Comparison of ENCODE assay signal across 16 cellular contexts in genomic region chr12:120067084-120067869, GRCh38. TPM values are rescaled to one million over a fixed set of nuclear protein-coding genes. Genes with fewer than 3 reads are reported as not detected.
A peak's percentile ranks its signal among the peaks of the same experiment; 100 is the strongest.
DNase-seq lines count a peak whose midpoint lies in the region; ATAC-seq lines count a peak whose summit lies in the region.
"Had no signal": no experiment of that assay in that cellular context is flagged by ENCODE, and none has a peak within 500 bp of the region (broad histone marks: within the 10 kb centered on the region; RNA-seq: fewer than 3 reads in every experiment).

No MANE protein-coding gene starts in this region.

- peaks cover 0 to 92% (median 18%) of the 10 kb centered on the region in 3 donors for H3K36me3 Mint-ChIP-seq in CD8-positive, alpha-beta memory T cell
- H3K36me3 Mint-ChIP-seq in T-helper 17 cell (ENCODE audit: low read depth), result peaks cover 5% of the 10 kb centered on the region
- H3K36me3 Mint-ChIP-seq in activated CD4-positive, alpha-beta memory T cell treated with anti-CD3 and anti-CD28 coated beads for 36 hours, result peaks cover 58% of the 10 kb centered on the region

- no peaks in the 10 kb centered on the region for H3K9me3 Mint-ChIP-seq in CD8-positive, alpha-beta memory T cell
- H3K9me3 Mint-ChIP-seq in activated CD4-positive, alpha-beta memory T cell treated with anti-CD3 and anti-CD28 coated beads for 36 hours, result no peaks in the 10 kb centered on the region
- H3K9me3 Mint-ChIP-seq: IgD-negative memory B cell had no signal

- H3K4me1 ChIP-seq in CD8-positive, alpha-beta memory T cell (ENCODE audit: insufficient read depth, low read length), result no peaks in the 10 kb centered on the region
- H3K4me1 ChIP-seq: colonic mucosa had no signal

- CTCF ChIA-PET in CD8-positive, alpha-beta memory T cell (lab: Charles Lee), result interaction anchor here (1.1 kb wide), 1 partner anchor 20 kb away, joined by 3 read pairs; no protein-coding TSS in a partner anchor
- CTCF ChIA-PET in activated CD4-positive, alpha-beta memory T cell treated with anti-CD3 and anti-CD28 coated beads for 36 hours (lab: Charles Lee), result interaction anchor here (0.6 kb wide), 1 partner anchor 20 kb away, joined by 4 read pairs; no protein-coding TSS in a partner anchor

- peaks cover 19% of the 10 kb centered on the region for H3K36me3 ChIP-seq in CD8-positive, alpha-beta memory T cell (ENCODE audit: insufficient read depth, low read length)
- H3K36me3 ChIP-seq: brain microvascular endothelial cell, colonic mucosa, MG63, right lobe of liver had no signal

- peak overlapping the region in 7 of 8 donors; percentile 6 to 74 (median 52) for H3K27ac Mint-ChIP-seq in CD8-positive, alpha-beta memory T cell
- H3K27ac Mint-ChIP-seq in T-helper 17 cell, result peak overlapping the region; percentile 37
- no peak overlapping the region for H3K27ac Mint-ChIP-seq in activated CD4-positive, alpha-beta memory T cell treated with anti-CD3 and anti-CD28 coated beads for 36 hours
- H3K27ac Mint-ChIP-seq: IgD-negative memory B cell had no signal

- no peaks in the 10 kb centered on the region for H3K9me3 ChIP-seq in CD8-positive, alpha-beta memory T cell (ENCODE audit: low read length)
- H3K9me3 ChIP-seq in T-helper 17 cell (ENCODE audit: control insufficient read depth, low read length, poor library complexity, severe bottlenecking), result no peaks in the 10 kb centered on the region
- H3K9me3 ChIP-seq: colonic mucosa, MG63, right lobe of liver had no signal

- no peaks in the 10 kb centered on the region for H3K27me3 ChIP-seq in CD8-positive, alpha-beta memory T cell (ENCODE audit: insufficient read depth, low read length, poor library complexity, severe bottlenecking)
- H3K27me3 ChIP-seq: colonic mucosa, right lobe of liver had no signal

- POLR2A ChIA-PET in CD8-positive, alpha-beta memory T cell (lab: Charles Lee), result no interaction called here
- POLR2A ChIA-PET in activated CD4-positive, alpha-beta memory T cell treated with anti-CD3 and anti-CD28 coated beads for 36 hours (lab: Charles Lee), result no interaction called here

- no peak overlapping the region for H3K4me3 Mint-ChIP-seq in CD8-positive, alpha-beta memory T cell
- no peak overlapping the region for H3K4me3 Mint-ChIP-seq in T-helper 17 cell
- no peak overlapping the region for H3K4me3 Mint-ChIP-seq in activated CD4-positive, alpha-beta memory T cell treated with anti-CD3 and anti-CD28 coated beads for 36 hours
- H3K4me3 Mint-ChIP-seq: IgD-negative memory B cell had no signal

- DNase-seq in NCI-H2227 (lab: John Stamatoyannopoulos, UW; ENCODE audit: unreplicated experiment) (peak; percentile 7), NCI-H2227 treated with DMSO at 0.1 percent for 48 hours (lab: John Stamatoyannopoulos, UW) (no peak), NCI-H2029 (lab: John Stamatoyannopoulos, UW) (peak; percentile 77), T-helper 17 cell (no peak), amniotic stem cell (lab: John Stamatoyannopoulos, UW) (no peak)
- DNase-seq in CD8-positive, alpha-beta memory T cell, result no peak
- DNase-seq in activated CD4-positive, alpha-beta memory T cell treated with anti-CD3 and anti-CD28 coated beads for 36 hours, result no peak
- DNase-seq: brain microvascular endothelial cell; colonic mucosa; glutamatergic neuron; MG63; NCI-H2081 treated with DMSO at 0.1 percent for 48 hours; right lobe of liver; stimulated activated CD4-positive, alpha-beta T cell treated with anti-CD3 and anti-CD28 coated beads, Interleukin-15, amount 100 ng/mL, for 24 hours had no signal

- H3K27me3 Mint-ChIP-seq in CD8-positive, alpha-beta memory T cell, result no peaks in the 10 kb centered on the region
- no peaks in the 10 kb centered on the region for H3K27me3 Mint-ChIP-seq in T-helper 17 cell
- no peaks in the 10 kb centered on the region for H3K27me3 Mint-ChIP-seq in activated CD4-positive, alpha-beta memory T cell treated with anti-CD3 and anti-CD28 coated beads for 36 hours
- H3K27me3 Mint-ChIP-seq: IgD-negative memory B cell had no signal

- intact Hi-C loops in activated CD4-positive, alpha-beta memory T cell treated with anti-CD3 and anti-CD28 coated beads for 36 hours (cut with micrococcal nuclease), result no loop called here

- ATAC-seq in T-helper 17 cell (no peak), GM19467 (IDR thresholded peaks at IDR 0.05; ENCODE audit: unreplicated experiment) (no peak)
- ATAC-seq: right lobe of liver had no signal

- no peak overlapping the region for H3K27ac ChIP-seq in CD8-positive, alpha-beta memory T cell (ENCODE audit: low read depth, low read length)
- H3K27ac ChIP-seq: brain microvascular endothelial cell, colonic mucosa, right lobe of liver had no signal

- peaks cover 4 to 6% (median 5%) of the 10 kb centered on the region in 3 donors for H3K4me1 Mint-ChIP-seq in CD8-positive, alpha-beta memory T cell
- H3K4me1 Mint-ChIP-seq in T-helper 17 cell, result peaks cover 2% of the 10 kb centered on the region
- no peaks in the 10 kb centered on the region for H3K4me1 Mint-ChIP-seq in activated CD4-positive, alpha-beta memory T cell treated with anti-CD3 and anti-CD28 coated beads for 36 hours (ENCODE audit: low read depth)
- H3K4me1 Mint-ChIP-seq: IgD-negative memory B cell had no signal

- H3K4me3 ChIP-seq in CD8-positive, alpha-beta memory T cell (ENCODE audit: low read length), result no peak overlapping the region
- H3K4me3 ChIP-seq: colonic mucosa, MG63, right lobe of liver had no signal

RNA-seq across cellular contexts. Expression of gene RAB35, which starts 49.3 kb away (rescaled TPM):
- total RNA-seq in CD8-positive, alpha-beta memory T cell, result 10 to 100 TPM; 66.8 to 77.8 TPM
- polyA plus RNA-seq in CD8-positive, alpha-beta memory T cell, result 26.9 TPM
- 10 to 100 TPM; 53.3 to 64.9 TPM for total RNA-seq in T-helper 17 cell
- total RNA-seq in activated CD4-positive, alpha-beta memory T cell treated with anti-CD3 and anti-CD28 coated beads for 36 hours, result 10 to 100 TPM; 62.1 to 66.4 TPM

Comparison
In these comparisons a context has a peak if more than half of its experiments do, and no peak if none do; other contexts are left out.
1. DNase-seq: peak in NCI-H2227 (single experiment) and NCI-H2029 (single experiment); none in NCI-H2227 treated with DMSO at 0.1 percent for 48 hours (single experiment), CD8-positive, alpha-beta memory T cell (0 of 5), T-helper 17 cell (0 of 3), activated CD4-positive, alpha-beta memory T cell treated with anti-CD3 and anti-CD28 coated beads for 36 hours (single experiment) and amniotic stem cell (single experiment).